12 cellular contexts compared by ENCODE assay signal in the genomic region with DNA sequence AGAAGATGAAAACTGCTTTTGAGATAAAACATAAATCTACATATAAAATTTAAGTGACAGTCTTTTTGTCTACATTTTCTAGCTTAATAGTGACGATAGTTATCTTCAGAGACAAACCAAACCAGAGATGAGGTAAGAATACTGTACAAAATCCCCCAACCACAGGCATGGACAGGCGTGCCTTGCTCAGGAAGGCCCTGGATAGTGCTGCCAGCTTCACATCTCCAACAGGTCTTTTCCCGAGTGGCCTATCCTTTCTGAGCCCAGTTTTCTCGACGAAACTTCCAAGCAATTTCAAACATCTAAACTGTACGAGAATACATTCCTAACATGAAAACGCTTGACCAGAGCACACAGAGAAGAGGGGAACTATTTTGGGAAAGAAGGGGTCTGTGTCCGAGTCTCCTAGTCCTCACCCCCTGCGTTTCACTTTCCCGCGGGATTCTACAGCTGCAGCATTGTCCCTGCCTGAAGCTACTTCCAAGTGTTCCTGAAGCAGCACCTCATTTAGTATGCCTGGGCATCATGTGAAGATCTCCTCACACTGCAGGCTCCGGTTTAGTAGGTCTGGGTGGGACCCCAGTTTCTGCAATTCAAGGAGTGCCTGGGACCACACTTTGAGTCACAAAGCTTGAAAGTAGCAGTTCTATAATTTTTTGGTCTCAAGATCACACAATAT. TPM values are rescaled to one million over a fixed set of nuclear protein-coding genes. Genes with fewer than 3 reads are reported as not detected.
DNase-seq lines count a peak whose midpoint lies in the region; ATAC-seq, FAIRE-seq and TF ChIP-seq lines count a peak whose summit lies in the region.
"Had no signal": no experiment of that assay in that cellular context is flagged by ENCODE, and none has a peak within 500 bp of the region (broad histone marks: within the 10 kb centered on the region; RNA-seq: fewer than 3 reads in every experiment).

No MANE protein-coding gene starts in this region.

- H3K36me3 ChIP-seq in mammary epithelial cell (ENCODE audit: insufficient read depth, low read length) (peaks cover 5% of the 10 kb centered on the region), mesodermal cell (ENCODE audit: control insufficient read depth, insufficient read depth, low read length) (peaks cover 45% of the 10 kb centered on the region), thoracic aorta (no peaks in the 10 kb centered on the region)

- no peaks in the 10 kb centered on the region for H3K36me3 Mint-ChIP-seq in IgD-negative memory B cell
- H3K36me3 Mint-ChIP-seq in activated T-helper 1 cell treated with anti-CD3 and anti-CD28 coated beads, Interleukin-12 subunit alpha, Interleukin-12 subunit beta, Interleukin-2, Interleukin-4 antibody, amounts not matched to agents 30 ng/mL and 10 ng/mL and 1 ng/mL, durations not matched to agents 14 hours and 24 hours and 36 hours (ENCODE audit: low read depth), result peaks cover 37% of the 10 kb centered on the region

- H3K4me1 Mint-ChIP-seq in IgD-negative memory B cell, result peaks cover 41 to 51% (median 51%) of the 10 kb centered on the region in 3 donors
- peaks cover 54% of the 10 kb centered on the region for H3K4me1 Mint-ChIP-seq in activated T-helper 1 cell treated with anti-CD3 and anti-CD28 coated beads, Interleukin-12 subunit alpha, Interleukin-12 subunit beta, Interleukin-2, Interleukin-4 antibody, amounts not matched to agents 30 ng/mL and 10 ng/mL and 1 ng/mL, durations not matched to agents 14 hours and 24 hours and 36 hours (ENCODE audit: low read depth)

- H3K9me3 Mint-ChIP-seq in IgD-negative memory B cell, result no peaks in the 10 kb centered on the region
- H3K9me3 Mint-ChIP-seq in activated T-helper 1 cell treated with anti-CD3 and anti-CD28 coated beads, Interleukin-12 subunit alpha, Interleukin-12 subunit beta, Interleukin-2, Interleukin-4 antibody, amounts not matched to agents 30 ng/mL and 10 ng/mL and 1 ng/mL, durations not matched to agents 14 hours and 24 hours and 36 hours, result no peaks in the 10 kb centered on the region

- H3K27me3 ChIP-seq in mammary epithelial cell (ENCODE audit: insufficient read depth, low read length), result no peaks in the 10 kb centered on the region
- no peaks in the 10 kb centered on the region for H3K27me3 ChIP-seq in thoracic aorta (replicated peaks; ENCODE audit: insufficient read depth)
- H3K27me3 ChIP-seq: thyroid gland had no signal

- no peak overlapping the region for H3K9ac ChIP-seq in mammary epithelial cell (ENCODE audit: insufficient read depth, low read length)

- no TSS peak for BruUV-seq in mammary epithelial cell (replicated peaks; lab: Mats Ljungman, UMichigan)

- no peak overlapping the region for H3K4me2 ChIP-seq in mammary epithelial cell (ENCODE audit: insufficient read depth, low read depth, low read length)

- CTCF ChIA-PET in mammary epithelial cell (lab: Charles Lee; ENCODE audit: low non-redundant PET), result no interaction called here

- in situ Hi-C loops in mammary epithelial cell (cut with MboI; ENCODE audit: low sequenced_read_pairs in 2 of 2), result no loop called here

- dilution Hi-C loops in mammary epithelial cell (cut with HindIII; ENCODE audit: low sequenced_read_pairs), result no loop called here

- WGBS in mammary epithelial cell (ENCODE audit: low coverage, missing lambda C conversion rate), result 49% methylated on average over 12 of the region's 12 CpGs
- 90 to 96% methylated on average over 7 to 10 of the region's 12 CpGs for WGBS in mesodermal cell (ENCODE audit: insufficient coverage in 2 of 2), 2 experiments

- no peaks in the 10 kb centered on the region for H3K27me3 Mint-ChIP-seq in IgD-negative memory B cell
- H3K27me3 Mint-ChIP-seq in activated T-helper 1 cell treated with anti-CD3 and anti-CD28 coated beads, Interleukin-12 subunit alpha, Interleukin-12 subunit beta, Interleukin-2, Interleukin-4 antibody, amounts not matched to agents 30 ng/mL and 10 ng/mL and 1 ng/mL, durations not matched to agents 14 hours and 24 hours and 36 hours (ENCODE audit: insufficient read depth), result no peaks in the 10 kb centered on the region

- FAIRE-seq in GM19239 (lab: Jason Lieb, UNC), result no peak

- no peak overlapping the region for H3K4me3 ChIP-seq in mammary epithelial cell (replicated peaks in 1 of 3; ENCODE audit: insufficient read depth in 1 of 3, low read depth in 2 of 3, low read length in 3 of 3)
- no peak overlapping the region for H3K4me3 ChIP-seq in mesodermal cell (ENCODE audit: extremely low read depth, insufficient read depth, low read length, poor library complexity, severe bottlenecking)
- H3K4me3 ChIP-seq in thoracic aorta, result peak overlapping the region; percentile 11
- H3K4me3 ChIP-seq: thyroid gland had no signal

- H4K20me1 ChIP-seq in mammary epithelial cell (ENCODE audit: insufficient read depth, low read length), result no peaks in the 10 kb centered on the region

- intact Hi-C loops in mammary epithelial cell (cut with micrococcal nuclease), result no loop called here
- intact Hi-C loops in activated T-helper 1 cell treated with anti-CD3 and anti-CD28 coated beads, Interleukin-12 subunit alpha, Interleukin-12 subunit beta, Interleukin-2, Interleukin-4 antibody, amounts not matched to agents 30 ng/mL and 10 ng/mL and 1 ng/mL, durations not matched to agents 14 hours and 24 hours and 36 hours (cut with micrococcal nuclease), result no loop called here

- H3K9me3 ChIP-seq in mammary epithelial cell (replicated peaks; ENCODE audit: insufficient read depth, low read length), result no peaks in the 10 kb centered on the region
- H3K9me3 ChIP-seq in mesodermal cell (ENCODE audit: control insufficient read depth, low read length), result no peaks in the 10 kb centered on the region
- H3K9me3 ChIP-seq in thoracic aorta, result no peaks in the 10 kb centered on the region
- H3K9me3 ChIP-seq: thyroid gland had no signal

- H3K4me3 Mint-ChIP-seq in IgD-negative memory B cell, result peak overlapping the region in 1 of 4 donors; percentile 50
- no peak overlapping the region for H3K4me3 Mint-ChIP-seq in activated T-helper 1 cell treated with anti-CD3 and anti-CD28 coated beads, Interleukin-12 subunit alpha, Interleukin-12 subunit beta, Interleukin-2, Interleukin-4 antibody, amounts not matched to agents 30 ng/mL and 10 ng/mL and 1 ng/mL, durations not matched to agents 14 hours and 24 hours and 36 hours

- no peak for ATAC-seq in thoracic aorta (ENCODE audit: insufficient number of reproducible peaks, low FRiP score, low read depth)
- ATAC-seq in HG03039 (IDR thresholded peaks at IDR 0.05; ENCODE audit: unreplicated experiment), result no peak

- peaks cover 90% of the 10 kb centered on the region for H3K79me2 ChIP-seq in mammary epithelial cell (ENCODE audit: insufficient read depth, low read length)

- peak overlapping the region; percentile 18 for H3K27ac ChIP-seq in mammary epithelial cell (ENCODE audit: insufficient read depth, low read depth, low read length)
- H3K27ac ChIP-seq in mesodermal cell (ENCODE audit: low read depth, low read length, severe bottlenecking), result peak overlapping the region; percentile 62
- peak overlapping the region; percentile 23 to 41 for H3K27ac ChIP-seq in thoracic aorta
- H3K27ac ChIP-seq: thyroid gland had no signal

- peaks cover 43% of the 10 kb centered on the region for H3K4me1 ChIP-seq in mammary epithelial cell (ENCODE audit: insufficient read depth, low read length)
- H3K4me1 ChIP-seq in mesodermal cell (ENCODE audit: control insufficient read depth, insufficient read depth, low read length, poor library complexity, severe bottlenecking), result peaks cover 24% of the 10 kb centered on the region
- peaks cover 46 to 64% of the 10 kb centered on the region in 2 donors for H3K4me1 ChIP-seq in thoracic aorta (ENCODE audit: control insufficient read depth in 1 of 2, low read depth in 2 of 2)

- TF ChIP-seq CTCF in mammary epithelial cell (conservative IDR thresholded peaks at IDR 0.05 in 1 of 2, IDR thresholded peaks at IDR 0.05 in 1 of 2; ENCODE audit: extremely low read depth in 1 of 2, insufficient read depth in 1 of 2, low read depth in 1 of 2, low read length in 2 of 2) (no peak), thoracic aorta (IDR thresholded peaks at IDR 0.05) (no peak)

- peak; percentile 8 for DNase-seq in mammary epithelial cell
- no peak for DNase-seq in thoracic aorta (ENCODE audit: low spot score)
- DNase-seq in activated T-helper 1 cell treated with anti-CD3 and anti-CD28 coated beads, Interleukin-12 subunit alpha, Interleukin-12 subunit beta, Interleukin-2, Interleukin-4 antibody, amounts not matched to agents 30 ng/mL and 10 ng/mL and 1 ng/mL, durations not matched to agents 14 hours and 24 hours and 36 hours (ENCODE audit: low spot score), result no peak
- no peak for DNase-seq in GM19239 (ENCODE audit: insufficient read length, low spot score)
- DNase-seq: activated CD8-positive, alpha-beta memory T cell treated with anti-CD3 and anti-CD28 coated beads for 24 hours; Kasumi-1; NCI-H446; stimulated activated CD4-positive, alpha-beta T cell treated with anti-CD3 and anti-CD28 coated beads, Interleukin-2, amount 100 ng/mL, for 48 hours; thyroid gland had no signal

- H2AFZ ChIP-seq in mammary epithelial cell (ENCODE audit: low read depth, low read length), result no peak overlapping the region

- H3K27ac Mint-ChIP-seq in IgD-negative memory B cell, result peak overlapping the region; percentile 9 to 79 (median 71)
- H3K27ac Mint-ChIP-seq in activated T-helper 1 cell treated with anti-CD3 and anti-CD28 coated beads, Interleukin-12 subunit alpha, Interleukin-12 subunit beta, Interleukin-2, Interleukin-4 antibody, amounts not matched to agents 30 ng/mL and 10 ng/mL and 1 ng/mL, durations not matched to agents 14 hours and 24 hours and 36 hours, result no peak overlapping the region

RNA-seq across cellular contexts. Expression of a gene that starts 37.8 kb away (rescaled TPM):
- polyA plus RNA-seq in IgD-negative memory B cell, result 37.3 TPM
- total RNA-seq in mammary epithelial cell, result 10 to 100 TPM; 33.9 to 76.3 TPM
- 24.8 TPM for polyA plus RNA-seq in mammary epithelial cell
- polyA minus RNA-seq in mammary epithelial cell, result 35.0 TPM
- polyA plus RNA-seq in mesodermal cell (2013, experiment 1 of 2), result 57.9 TPM
- polyA plus RNA-seq in mesodermal cell (2013, experiment 2 of 2), result 58.8 TPM
- 10 to 100 TPM; 51.7 to 68.1 TPM for total RNA-seq in thoracic aorta
- total RNA-seq in activated T-helper 1 cell treated with anti-CD3 and anti-CD28 coated beads, Interleukin-12 subunit alpha, Interleukin-12 subunit beta, Interleukin-2, Interleukin-4 antibody, amounts not matched to agents 30 ng/mL and 10 ng/mL and 1 ng/mL, durations not matched to agents 14 hours and 24 hours and 36 hours, result 52.7 and 56.3 TPM in 2 replicates
